ENCODE assay signal across 12 cellular contexts in the genomic region with DNA sequence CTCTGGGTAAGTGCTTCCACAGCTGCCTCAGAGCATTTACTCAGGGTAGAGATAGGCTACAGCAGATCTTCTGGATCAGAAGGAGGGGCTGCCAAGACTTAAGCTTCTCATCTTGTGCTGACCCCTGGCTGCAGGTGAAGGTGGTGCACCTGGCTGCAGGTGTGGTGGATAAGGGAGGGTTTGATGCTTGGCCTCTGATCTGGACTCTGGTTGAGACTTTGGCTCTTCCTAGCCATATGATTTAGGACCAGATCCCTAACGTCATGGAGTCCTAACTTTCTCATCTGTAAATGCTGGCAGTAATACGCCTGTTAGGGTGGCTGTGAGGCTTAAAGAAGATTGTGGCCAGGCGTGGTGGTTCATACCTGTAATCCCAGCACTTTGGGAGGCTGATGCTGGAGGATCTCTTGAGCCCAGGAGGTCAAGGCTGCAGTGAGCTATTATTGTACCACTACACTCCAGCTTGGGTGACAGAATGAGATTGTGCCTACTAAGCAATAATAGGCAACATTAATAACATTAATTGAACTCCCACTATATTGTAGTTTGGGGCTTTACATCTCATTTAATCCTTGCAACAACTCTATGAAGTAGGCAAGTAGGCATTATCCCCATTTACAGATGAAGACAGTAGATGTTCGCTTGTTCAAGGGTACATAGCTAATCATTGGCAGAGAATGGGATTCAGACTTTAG. TPM values are rescaled to one million over a fixed set of nuclear protein-coding genes. Genes with fewer than 3 reads are reported as not detected.
DNase-seq lines count a peak whose midpoint lies in the region; ATAC-seq and TF ChIP-seq lines count a peak whose summit lies in the region.
"Had no signal": no experiment of that assay in that cellular context is flagged by ENCODE, and none has a peak within 500 bp of the region (broad histone marks: within the 10 kb centered on the region; RNA-seq: fewer than 3 reads in every experiment).

No MANE protein-coding gene starts in this region.

- no peaks in the 10 kb centered on the region for H3K9me3 ChIP-seq in upper lobe of right lung
- H3K9me3 ChIP-seq: ascending aorta had no signal

- DNase-seq in stimulated activated naive CD8-positive, alpha-beta T cell treated with anti-CD3 and anti-CD28 coated beads, Interleukin-15, amount 100 ng/mL, for 72 hours, result no peak
- DNase-seq in stimulated activated naive CD8-positive, alpha-beta T cell treated with anti-CD3 and anti-CD28 coated beads, Interleukin-15, Interleukin-2, amounts not matched to agents 100 U/mL and 50 U/mL, for 24 hours, result no peak
- DNase-seq in OCI-M1 (lab: John Stamatoyannopoulos, UW) (peak; percentile 7), iPS-NIHi7 (ENCODE audit: extremely low spot score) (peak; percentile 82), upper lobe of right lung (no peak), cerebellum (ENCODE audit: low spot score) (no peak), NCI-H1694 (lab: John Stamatoyannopoulos, UW) (no peak)
- DNase-seq: DMS79 treated with DMSO at 0.1 percent for 48 hours had no signal

- TF ChIP-seq CTCF in upper lobe of right lung (IDR thresholded peaks at IDR 0.05), result peak; percentile 35

- peaks cover 14% of the 10 kb centered on the region for H3K36me3 ChIP-seq in upper lobe of right lung

- no peaks in the 10 kb centered on the region for H3K27me3 ChIP-seq in upper lobe of right lung
- H3K27me3 ChIP-seq: ascending aorta had no signal

- H3K4me3 ChIP-seq in upper lobe of right lung, result no peak overlapping the region
- H3K4me3 ChIP-seq: ascending aorta, HAP-1 had no signal

- no peak overlapping the region for H3K27ac Mint-ChIP-seq in stimulated activated naive CD8-positive, alpha-beta T cell treated with anti-CD3 and anti-CD28 coated beads, Interleukin-15, amount 100 ng/mL, for 72 hours

- H3K27me3 Mint-ChIP-seq in stimulated activated naive CD8-positive, alpha-beta T cell treated with anti-CD3 and anti-CD28 coated beads, Interleukin-15, amount 100 ng/mL, for 72 hours, result no peaks in the 10 kb centered on the region

- H3K4me3 Mint-ChIP-seq in stimulated activated naive CD8-positive, alpha-beta T cell treated with anti-CD3 and anti-CD28 coated beads, Interleukin-15, amount 100 ng/mL, for 72 hours, result no peak overlapping the region

- peaks cover 37% of the 10 kb centered on the region for H3K4me1 ChIP-seq in upper lobe of right lung
- H3K4me1 ChIP-seq: ascending aorta, HAP-1 had no signal

- H3K9me3 Mint-ChIP-seq in stimulated activated naive CD8-positive, alpha-beta T cell treated with anti-CD3 and anti-CD28 coated beads, Interleukin-15, amount 100 ng/mL, for 72 hours, result peaks cover 8 to 9% of the 10 kb centered on the region in 2 donors

- peak; percentile 44 for ATAC-seq in stimulated activated naive CD8-positive, alpha-beta T cell treated with anti-CD3 and anti-CD28 coated beads, Interleukin-15, amount 100 ng/mL, for 72 hours
- no peak for ATAC-seq in stimulated activated naive CD8-positive, alpha-beta T cell treated with anti-CD3 and anti-CD28 coated beads, Interleukin-15, Interleukin-2, amounts not matched to agents 100 U/mL and 50 U/mL, for 24 hours
- peak; percentile 27 for ATAC-seq in upper lobe of right lung
- no peak for ATAC-seq in HG03342 (IDR thresholded peaks at IDR 0.05; ENCODE audit: unreplicated experiment)

- H3K4me1 Mint-ChIP-seq in stimulated activated naive CD8-positive, alpha-beta T cell treated with anti-CD3 and anti-CD28 coated beads, Interleukin-15, amount 100 ng/mL, for 72 hours, result no peaks in the 10 kb centered on the region

- H3K27ac ChIP-seq in upper lobe of right lung, result no peak overlapping the region
- H3K27ac ChIP-seq: ascending aorta had no signal

- intact Hi-C loops in upper lobe of right lung (cut with DNase I), result no loop called here

RNA-seq across cellular contexts. Expression of a gene that starts 10.7 kb away (rescaled TPM):
- total RNA-seq in upper lobe of right lung (43.1 TPM), cerebellum (38.7 TPM)

RNA-seq across cellular contexts. Expression of a gene that starts 30.1 kb away (rescaled TPM):
- total RNA-seq in upper lobe of right lung, result 34.1 TPM
- 2.3 TPM for total RNA-seq in cerebellum
- total RNA-seq: LHCN-M2 had no signal

RNA-seq across cellular contexts. Expression of a gene that starts 39.9 kb away (rescaled TPM):
- 60.9 TPM for total RNA-seq in upper lobe of right lung
- total RNA-seq in cerebellum, result 24.4 TPM

Comparison
In these comparisons a context has a peak if more than half of its experiments do, and no peak if none do; other contexts are left out.
1. ATAC-seq: peak in stimulated activated naive CD8-positive, alpha-beta T cell treated with anti-CD3 and anti-CD28 coated beads, Interleukin-15, amount 100 ng/mL, for 72 hours (single experiment) and upper lobe of right lung (single experiment); none in stimulated activated naive CD8-positive, alpha-beta T cell treated with anti-CD3 and anti-CD28 coated beads, Interleukin-15, Interleukin-2, amounts not matched to agents 100 U/mL and 50 U/mL, for 24 hours (single experiment) and HG03342 (single experiment).
2. DNase-seq: peak in OCI-M1 (single experiment) and iPS-NIHi7 (single experiment); none in stimulated activated naive CD8-positive, alpha-beta T cell treated with anti-CD3 and anti-CD28 coated beads, Interleukin-15, amount 100 ng/mL, for 72 hours (0 of 2), stimulated activated naive CD8-positive, alpha-beta T cell treated with anti-CD3 and anti-CD28 coated beads, Interleukin-15, Interleukin-2, amounts not matched to agents 100 U/mL and 50 U/mL, for 24 hours (single experiment), upper lobe of right lung (single experiment), cerebellum (single experiment) and NCI-H1694 (single experiment).
3. RNA of a gene that starts 30.1 kb away (total RNA-seq): 34.1 TPM in upper lobe of right lung (single experiment); 2.3 TPM in cerebellum (single experiment); every median in the first group is over 10 times any median in the second.